In genomic region chr2:108535380-108535677, GRCh38 we compare ENCODE assay signal across 7 cellular contexts. TPM values are rescaled to one million over a fixed set of nuclear protein-coding genes. Genes with fewer than 3 reads are reported as not detected.
DNase-seq lines count a peak whose midpoint lies in the region; ATAC-seq and TF ChIP-seq lines count a peak whose summit lies in the region.

No MANE protein-coding gene starts in this region.

- H3K36me3 Mint-ChIP-seq in activated CD8-positive, alpha-beta T cell treated with anti-CD3 and anti-CD28 coated beads for 36 hours (ENCODE audit: low read depth): peaks cover 6% of the 10 kb centered on the region
- H3K36me3 Mint-ChIP-seq in stimulated activated memory B cell treated with anti-CD40 and anti-IgM and Interleukin-4, amounts not matched to agents 10 μg/mL and 1 μg/mL and 100 μg/mL, for 72 hours: peaks cover 5% of the 10 kb centered on the region

- peaks cover 43% of the 10 kb centered on the region for H3K4me1 Mint-ChIP-seq in activated CD8-positive, alpha-beta T cell treated with anti-CD3 and anti-CD28 coated beads for 36 hours (ENCODE audit: low read depth)
- H3K4me1 Mint-ChIP-seq in stimulated activated memory B cell treated with anti-CD40 and anti-IgM and Interleukin-4, amounts not matched to agents 10 μg/mL and 1 μg/mL and 100 μg/mL, for 72 hours: peaks cover 39% of the 10 kb centered on the region

- CTCF ChIA-PET in activated CD8-positive, alpha-beta T cell treated with anti-CD3 and anti-CD28 coated beads for 36 hours (lab: Charles Lee): interaction anchor here (1.4 to 3.0 kb wide), 3 partner anchors 29 to 102 kb away, joined by 4 to 14 read pairs (median 9); no protein-coding TSS in a partner anchor

- H3K4me3 Mint-ChIP-seq in activated CD8-positive, alpha-beta T cell treated with anti-CD3 and anti-CD28 coated beads for 36 hours: peak overlapping the region; percentile 96
- H3K4me3 Mint-ChIP-seq in stimulated activated memory B cell treated with anti-CD40 and anti-IgM and Interleukin-4, amounts not matched to agents 10 μg/mL and 1 μg/mL and 100 μg/mL, for 72 hours: peak overlapping the region; percentile 92

- peak overlapping the region; percentile 73 for H3K4me3 ChIP-seq in HFF-Myc (replicated peaks; ENCODE audit: low read depth, low read length)
- peak overlapping the region; percentile 84 for H3K4me3 ChIP-seq in iPS-11a (ENCODE audit: low read depth, low read length)

- H3K9me3 Mint-ChIP-seq in activated CD8-positive, alpha-beta T cell treated with anti-CD3 and anti-CD28 coated beads for 36 hours: no peaks in the 10 kb centered on the region
- no peaks in the 10 kb centered on the region for H3K9me3 Mint-ChIP-seq in stimulated activated memory B cell treated with anti-CD40 and anti-IgM and Interleukin-4, amounts not matched to agents 10 μg/mL and 1 μg/mL and 100 μg/mL, for 72 hours

- no peak for ATAC-seq in activated CD8-positive, alpha-beta T cell treated with anti-CD3 and anti-CD28 coated beads for 36 hours
- ATAC-seq in stimulated activated memory B cell treated with anti-CD40 and anti-IgM and Interleukin-4, amounts not matched to agents 10 μg/mL and 1 μg/mL and 100 μg/mL, for 72 hours: no peak
- no peak for ATAC-seq in GM19452 (IDR thresholded peaks at IDR 0.05; ENCODE audit: unreplicated experiment)

- DNase-seq in HFF-Myc (ENCODE audit: extremely low read depth, low read depth) (no peak), NCI-H774 (lab: John Stamatoyannopoulos, UW) (no peak), NCI-H2107 treated with DMSO at 0.1 percent for 48 hours (lab: John Stamatoyannopoulos, UW; ENCODE audit: unreplicated experiment) (no peak)
- DNase-seq in activated CD8-positive, alpha-beta T cell treated with anti-CD3 and anti-CD28 coated beads for 36 hours: no peak

- intact Hi-C loops in activated CD8-positive, alpha-beta T cell treated with anti-CD3 and anti-CD28 coated beads for 36 hours (cut with micrococcal nuclease): loop anchor here (10.0 kb wide), 1 partner anchor 49 kb away; no protein-coding TSS in a partner anchor

- H3K27me3 Mint-ChIP-seq in activated CD8-positive, alpha-beta T cell treated with anti-CD3 and anti-CD28 coated beads for 36 hours: no peaks in the 10 kb centered on the region
- H3K27me3 Mint-ChIP-seq in stimulated activated memory B cell treated with anti-CD40 and anti-IgM and Interleukin-4, amounts not matched to agents 10 μg/mL and 1 μg/mL and 100 μg/mL, for 72 hours: no peaks in the 10 kb centered on the region

- TF ChIP-seq CTCF in HFF-Myc (IDR thresholded peaks at IDR 0.05; ENCODE audit: low read depth, low read length, missing control alignments): no peak
- no peak for TF ChIP-seq CTCF in activated CD8-positive, alpha-beta T cell treated with anti-CD3 and anti-CD28 coated beads for 36 hours (IDR thresholded peaks at IDR 0.05)

- no peak overlapping the region for H3K27ac Mint-ChIP-seq in activated CD8-positive, alpha-beta T cell treated with anti-CD3 and anti-CD28 coated beads for 36 hours
- H3K27ac Mint-ChIP-seq in stimulated activated memory B cell treated with anti-CD40 and anti-IgM and Interleukin-4, amounts not matched to agents 10 μg/mL and 1 μg/mL and 100 μg/mL, for 72 hours: peak overlapping the region; percentile 79

- POLR2A ChIA-PET in activated CD8-positive, alpha-beta T cell treated with anti-CD3 and anti-CD28 coated beads for 36 hours (lab: Charles Lee): interaction anchor here (3.1 kb wide), 1 partner anchor 49 kb away, joined by 8 read pairs; no protein-coding TSS in a partner anchor

RNA-seq across cellular contexts. Expression of gene LIMS1, which starts 1.1 kb away (rescaled TPM):
- 10 to 100 TPM; 48.1 to 51.7 TPM for total RNA-seq in activated CD8-positive, alpha-beta T cell treated with anti-CD3 and anti-CD28 coated beads for 36 hours
